Comparison of ENCODE assay signal across 8 cellular contexts in genomic region chr20:13458860-13459451, GRCh38.
DNase-seq lines count a peak whose midpoint lies in the region; ATAC-seq and TF ChIP-seq lines count a peak whose summit lies in the region.

No MANE protein-coding gene starts in this region.

- H3K36me3 Mint-ChIP-seq in type B pancreatic cell = no peaks in the 10 kb centered on the region

- H3K9me3 Mint-ChIP-seq in type B pancreatic cell = no peaks in the 10 kb centered on the region

- intact Hi-C loops in Right ventricle myocardium superior (cut with DNase I) (no loop called here), posterior cingulate gyrus (cut with DNase I) (no loop called here)

- no peak overlapping the region for H3K4me3 ChIP-seq in cardiac muscle cell
- no peak overlapping the region for H3K4me3 ChIP-seq in HAP-1

- no peaks in the 10 kb centered on the region for H3K4me1 ChIP-seq in cardiac muscle cell (ENCODE audit: low read depth)
- peaks cover 20% of the 10 kb centered on the region for H3K4me1 ChIP-seq in HAP-1

- peak; percentile 94 for TF ChIP-seq CTCF in cardiac muscle cell (IDR thresholded peaks at IDR 0.05; ENCODE audit: low read depth, low read length)
- TF ChIP-seq CTCF in VCaP (conservative IDR thresholded peaks at IDR 0.05) = peak; percentile 91
- TF ChIP-seq CTCF in type B pancreatic cell (conservative IDR thresholded peaks at IDR 0.05) = peak; percentile 81

- no peak overlapping the region for H3K27ac Mint-ChIP-seq in type B pancreatic cell

- ATAC-seq in Right ventricle myocardium superior (ENCODE audit: poor library complexity) = no peak

- in situ Hi-C loops in HAP-1 (cut with MboI; ENCODE audit: low sequenced_read_pairs) = no loop called here

- H3K27me3 Mint-ChIP-seq in type B pancreatic cell = no peaks in the 10 kb centered on the region

- H3K4me3 Mint-ChIP-seq in type B pancreatic cell = no peak overlapping the region

- H3K27me3 ChIP-seq in cardiac muscle cell (no peaks in the 10 kb centered on the region), HAP-1 (ENCODE audit: low read depth) (no peaks in the 10 kb centered on the region)

- H3K9me3 ChIP-seq in cardiac muscle cell (ENCODE audit: low read depth) (no peaks in the 10 kb centered on the region), HAP-1 (no peaks in the 10 kb centered on the region; the same call in 1 of the 2 replicates)

- no peak overlapping the region for H3K27ac ChIP-seq in cardiac muscle cell
- H3K27ac ChIP-seq in VCaP = no peak overlapping the region

- H3K36me3 ChIP-seq in cardiac muscle cell (no peaks in the 10 kb centered on the region), HAP-1 (replicated peaks) (no peaks in the 10 kb centered on the region)

- H3K4me1 Mint-ChIP-seq in type B pancreatic cell (ENCODE audit: unreplicated experiment) = peaks cover 4% of the 10 kb centered on the region

- peak; percentile 12 to 66 for DNase-seq in cardiac muscle cell (ENCODE audit: low read depth in 1 of 2, low spot score in 1 of 2)
- DNase-seq in Right ventricle myocardium superior = no peak
- DNase-seq in HAP-1 (ENCODE audit: low spot score in 2 of 2) = peak; percentile 39 to 52
- peak; percentile 29 to 68 for DNase-seq in Kasumi-1 (lab: John Stamatoyannopoulos, UW)
- DNase-seq in hepatic stellate cell (ENCODE audit: low spot score) = peak; percentile 22
- no peak for DNase-seq in type B pancreatic cell (ENCODE audit: extremely low spot score, unreplicated experiment)
- no peak for DNase-seq in posterior cingulate gyrus

Comparison
In these comparisons a context has a peak if more than half of its experiments do, and no peak if none do; other contexts are left out.
1. DNase-seq: peak in cardiac muscle cell (2 of 2), HAP-1 (2 of 2), Kasumi-1 (2 of 2) and hepatic stellate cell (single experiment); none in Right ventricle myocardium superior (single experiment), type B pancreatic cell (single experiment) and posterior cingulate gyrus (0 of 10).
2. Peak in every context shown above with its lines, with median percentiles within 50 percentile points of each other: CTCF ChIP-seq.